8 cellular contexts compared by ENCODE assay signal in genomic region chr16:81403601-81404391, GRCh38. TPM values are rescaled to one million over a fixed set of nuclear protein-coding genes. Genes with fewer than 3 reads are reported as not detected.
DNase-seq lines count a peak whose midpoint lies in the region; ATAC-seq, FAIRE-seq and TF ChIP-seq lines count a peak whose summit lies in the region.

No MANE protein-coding gene starts in this region.

- H3K9ac ChIP-seq in kidney (ENCODE audit: low read length in 2 of 2): peak overlapping the region in 1 of 2 donors; percentile 19

- TF ChIP-seq CTCF in GM13977 (IDR thresholded peaks at IDR 0.05; ENCODE audit: extremely low read depth, insufficient read depth, missing control alignments): peak; percentile 98
- TF ChIP-seq CTCF in kidney (IDR thresholded peaks at IDR 0.05; ENCODE audit: borderline replicate concordance, extremely low read depth, insufficient read depth): peak; percentile 98

- no peak for FAIRE-seq in kidney (lab: Jason Lieb, UNC)

- intact Hi-C loops in kidney (cut with DNase I): loop anchor here (5.0 kb wide), 1 partner anchor 319 kb away; no protein-coding TSS in a partner anchor

- H3K27ac ChIP-seq in caudate nucleus (ENCODE audit: low read depth, low read length): no peak overlapping the region
- no peak overlapping the region for H3K27ac ChIP-seq in kidney (ENCODE audit: low read depth in 2 of 2, low read length in 2 of 2)

- H3K4me1 ChIP-seq in kidney (ENCODE audit: control insufficient read depth in 1 of 2, insufficient read depth in 1 of 2, low read depth in 1 of 2, low read length in 2 of 2): peaks cover 0 to 3% of the 10 kb centered on the region in 2 donors

- no peaks in the 10 kb centered on the region for H3K36me3 ChIP-seq in kidney (ENCODE audit: control insufficient read depth in 1 of 2, insufficient read depth in 2 of 2, low read length in 2 of 2)

- no peak overlapping the region for H3K4me3 ChIP-seq in kidney (ENCODE audit: low read length in 2 of 2)

- DNase-seq in GM13977 (ENCODE audit: low spot score): peak; percentile 91
- peak; percentile 83 for DNase-seq in NCI-H2227 (lab: John Stamatoyannopoulos, UW; ENCODE audit: unreplicated experiment)
- DNase-seq in activated CD4-positive, CD25-positive, alpha-beta regulatory T cell (lab: John Stamatoyannopoulos, UW): peak; percentile 64 to 74 (median 68)
- DNase-seq in caudate nucleus (lab: John Stamatoyannopoulos, UW): peak in 57 of 61 donors; percentile 3 to 74 (median 41)
- peak; percentile 93 for DNase-seq in kidney
- DNase-seq in stimulated activated CD4-positive, alpha-beta T cell treated with anti-CD3 and anti-CD28 coated beads, Interleukin-15, amount 100 ng/mL, for 24 hours: peak; percentile 88

- ATAC-seq in HG03039 (IDR thresholded peaks at IDR 0.05; ENCODE audit: unreplicated experiment) (peak; percentile 49), HG03439 (IDR thresholded peaks at IDR 0.05; ENCODE audit: unreplicated experiment) (no peak)

- in situ Hi-C loops in GM13977 (cut with MboI; ENCODE audit: low pct_unique_long_range_greater_than_20kb, low sequenced_read_pairs, unreplicated experiment): loop anchor here (10.0 kb wide), 1 partner anchor 321 kb away; no protein-coding TSS in a partner anchor

- H3K9me3 ChIP-seq in kidney (ENCODE audit: control insufficient read depth in 1 of 2, low read length in 2 of 2): peaks cover 0 to 10% of the 10 kb centered on the region in 2 donors

RNA-seq across cellular contexts. Expression of gene CMIP, which starts 40.8 kb away (rescaled TPM):
- total RNA-seq in kidney: 65.7 TPM
- polyA plus RNA-seq in kidney (ENCODE audit: insufficient read depth, low read depth, low replicate concordance): 16.6 TPM

Comparison
In these comparisons a context has a peak if more than half of its experiments do, and no peak if none do; other contexts are left out.
1. DNase-seq: peak in every context shown above with its lines; median percentile 93 in kidney; 91 in GM13977; 88 in stimulated activated CD4-positive, alpha-beta T cell treated with anti-CD3 and anti-CD28 coated beads, Interleukin-15, amount 100 ng/mL, for 24 hours; 83 in NCI-H2227; 68 in activated CD4-positive, CD25-positive, alpha-beta regulatory T cell; 41 in caudate nucleus.